Comparison of ENCODE assay signal across 8 cellular contexts in genomic region chr13:33542309-33543088, GRCh38.
A peak's percentile ranks its signal among the peaks of the same experiment; 100 is the strongest.
DNase-seq lines count a peak whose midpoint lies in the region; ATAC-seq and TF ChIP-seq lines count a peak whose summit lies in the region.

No MANE protein-coding gene starts in this region.

- CTCF ChIA-PET in naive thymus-derived CD4-positive, alpha-beta T cell (lab: Charles Lee): interaction anchor here (0.7 to 1.2 kb wide), 4 partner anchors 21 to 956 kb away, joined by 3 to 6 read pairs (median 4); partner anchors contain the start of genes PDS5B and RFC3

- H3K4me3 ChIP-seq in Karpas-422 (ENCODE audit: low read length) (peak overlapping the region; percentile 84), fibroblast of lung (replicated peaks in 1 of 4; ENCODE audit: control extremely low read depth in 1 of 4, insufficient read depth in 1 of 4, low read depth in 3 of 4, low read length in 4 of 4) (peak overlapping the region; percentile 56 to 81 (median 67))
- peak overlapping the region; percentile 85 for H3K4me3 ChIP-seq in naive thymus-derived CD4-positive, alpha-beta T cell (ENCODE audit: low read length)

- H3K36me3 ChIP-seq in Karpas-422 (ENCODE audit: insufficient read depth, low read length): no peaks in the 10 kb centered on the region
- H3K36me3 ChIP-seq in fibroblast of lung (ENCODE audit: control insufficient read depth, insufficient read depth, low read length): no peaks in the 10 kb centered on the region
- no peaks in the 10 kb centered on the region for H3K36me3 ChIP-seq in naive thymus-derived CD4-positive, alpha-beta T cell (ENCODE audit: control insufficient read depth in 2 of 3, insufficient read depth in 3 of 3, low read length in 3 of 3)

- H2AFZ ChIP-seq in Karpas-422 (ENCODE audit: low read length): peak overlapping the region; percentile 60
- H2AFZ ChIP-seq in fibroblast of lung (ENCODE audit: low read length): peak overlapping the region; percentile 92

- peak overlapping the region; percentile 89 for H3K9ac ChIP-seq in Karpas-422 (ENCODE audit: low read length)
- H3K9ac ChIP-seq in fibroblast of lung (ENCODE audit: insufficient read depth, low read length): peak overlapping the region; percentile 85

- peaks cover 12% of the 10 kb centered on the region for H3K36me3 Mint-ChIP-seq in activated T-helper 17 cell treated with anti-CD3 and anti-CD28 coated beads, Interleukin-2, amount 50 U/mL, for 72 hours (ENCODE audit: low read depth)
- peaks cover 0 to 9% (median 0%) of the 10 kb centered on the region in 5 donors for H3K36me3 Mint-ChIP-seq in naive thymus-derived CD4-positive, alpha-beta T cell
- no peaks in the 10 kb centered on the region for H3K36me3 Mint-ChIP-seq in stimulated activated naive B cell treated with anti-CD40 and anti-IgM and Interleukin-4, amounts not matched to agents 10 μg/mL and 1 μg/mL and 100 μg/mL, for 72 hours

- no peaks in the 10 kb centered on the region for H3K27me3 Mint-ChIP-seq in activated T-helper 17 cell treated with anti-CD3 and anti-CD28 coated beads, Interleukin-2, amount 50 U/mL, for 72 hours
- no peaks in the 10 kb centered on the region for H3K27me3 Mint-ChIP-seq in naive thymus-derived CD4-positive, alpha-beta T cell
- no peaks in the 10 kb centered on the region for H3K27me3 Mint-ChIP-seq in stimulated activated naive B cell treated with anti-CD40 and anti-IgM and Interleukin-4, amounts not matched to agents 10 μg/mL and 1 μg/mL and 100 μg/mL, for 72 hours

- no peaks in the 10 kb centered on the region for H4K20me1 ChIP-seq in Karpas-422 (ENCODE audit: insufficient read depth, low read depth, low read length)
- no peaks in the 10 kb centered on the region for H4K20me1 ChIP-seq in fibroblast of lung (ENCODE audit: control insufficient read depth, extremely low read depth, insufficient read depth, low read length)

- DNase-seq in Daoy (ENCODE audit: low read depth): peak; percentile 98
- peak; percentile 99 for DNase-seq in Karpas-422
- DNase-seq in RKO (ENCODE audit: low spot score): peak; percentile 98
- DNase-seq in fibroblast of lung (ENCODE audit: low read depth in 2 of 2): peak; percentile 99
- DNase-seq in naive thymus-derived CD4-positive, alpha-beta T cell: peak; percentile 98 to 100 (median 99)
- DNase-seq in stimulated activated naive B cell treated with anti-CD40 and anti-IgM and Interleukin-4, amounts not matched to agents 10 μg/mL and 1 μg/mL and 100 μg/mL, for 72 hours: peak; percentile 99

- H3K4me1 Mint-ChIP-seq in activated T-helper 17 cell treated with anti-CD3 and anti-CD28 coated beads, Interleukin-2, amount 50 U/mL, for 72 hours: peaks cover 25% of the 10 kb centered on the region
- peaks cover 24 to 64% (median 49%) of the 10 kb centered on the region in 7 donors for H3K4me1 Mint-ChIP-seq in naive thymus-derived CD4-positive, alpha-beta T cell
- peaks cover 9 to 21% of the 10 kb centered on the region in 2 donors for H3K4me1 Mint-ChIP-seq in stimulated activated naive B cell treated with anti-CD40 and anti-IgM and Interleukin-4, amounts not matched to agents 10 μg/mL and 1 μg/mL and 100 μg/mL, for 72 hours

- POLR2A ChIA-PET in naive thymus-derived CD4-positive, alpha-beta T cell (lab: Charles Lee): interaction anchor here (0.6 to 2.5 kb wide), 15 partner anchors 12 to 1227 kb away, joined by 3 to 11 read pairs (median 4); partner anchors contain the start of genes BRCA2, N4BP2L1, N4BP2L2 and PDS5B

- H3K4me1 ChIP-seq in Karpas-422 (ENCODE audit: low read length) (peaks cover 45% of the 10 kb centered on the region), fibroblast of lung (ENCODE audit: control insufficient read depth, extremely low read depth, insufficient read depth, low read length) (peaks cover 3% of the 10 kb centered on the region)
- peaks cover 27 to 35% of the 10 kb centered on the region in 2 donors for H3K4me1 ChIP-seq in naive thymus-derived CD4-positive, alpha-beta T cell (ENCODE audit: control insufficient read depth in 2 of 2, insufficient read depth in 2 of 2, low read length in 2 of 2)

- no peaks in the 10 kb centered on the region for H3K9me3 ChIP-seq in Karpas-422 (ENCODE audit: low read length)
- H3K9me3 ChIP-seq in fibroblast of lung (ENCODE audit: control insufficient read depth, insufficient read depth, low read depth, low read length): no peaks in the 10 kb centered on the region
- no peaks in the 10 kb centered on the region for H3K9me3 ChIP-seq in naive thymus-derived CD4-positive, alpha-beta T cell (ENCODE audit: control insufficient read depth in 2 of 3, low read length in 3 of 3)

- H3K9me2 ChIP-seq in Karpas-422 (replicated peaks; ENCODE audit: insufficient read depth, low read length): no peaks in the 10 kb centered on the region

- intact Hi-C loops in naive thymus-derived CD4-positive, alpha-beta T cell (cut with micrococcal nuclease): loop anchor here (1.0 to 10.0 kb wide), 30 partner anchors 68 to 1696 kb away; partner anchors contain the start of genes BRCA2 (in 2 of the 2), N4BP2L2 (in 2 of the 2), PDS5B (in 2 of the 2) and RFC3 (in 2 of the 2)

- H3K9me3 Mint-ChIP-seq in activated T-helper 17 cell treated with anti-CD3 and anti-CD28 coated beads, Interleukin-2, amount 50 U/mL, for 72 hours: peaks cover 9% of the 10 kb centered on the region
- peaks cover 0 to 6% (median 0%) of the 10 kb centered on the region in 11 donors for H3K9me3 Mint-ChIP-seq in naive thymus-derived CD4-positive, alpha-beta T cell
- peaks cover 0 to 2% of the 10 kb centered on the region in 2 donors for H3K9me3 Mint-ChIP-seq in stimulated activated naive B cell treated with anti-CD40 and anti-IgM and Interleukin-4, amounts not matched to agents 10 μg/mL and 1 μg/mL and 100 μg/mL, for 72 hours

- peak overlapping the region; percentile 100 for H3K27ac Mint-ChIP-seq in activated T-helper 17 cell treated with anti-CD3 and anti-CD28 coated beads, Interleukin-2, amount 50 U/mL, for 72 hours
- H3K27ac Mint-ChIP-seq in naive thymus-derived CD4-positive, alpha-beta T cell: peak overlapping the region; percentile 98 to 100 (median 100)
- H3K27ac Mint-ChIP-seq in stimulated activated naive B cell treated with anti-CD40 and anti-IgM and Interleukin-4, amounts not matched to agents 10 μg/mL and 1 μg/mL and 100 μg/mL, for 72 hours: peak overlapping the region; percentile 99

- H3K4me2 ChIP-seq in Karpas-422 (ENCODE audit: low read depth, low read length, poor library complexity, severe bottlenecking) (peak overlapping the region; percentile 96), fibroblast of lung (ENCODE audit: extremely low read depth, insufficient read depth, low read length) (peak overlapping the region; percentile 96)

- H3K27me3 ChIP-seq in Karpas-422 (ENCODE audit: low read length): no peaks in the 10 kb centered on the region
- H3K27me3 ChIP-seq in fibroblast of lung (ENCODE audit: control insufficient read depth, insufficient read depth, low read length): no peaks in the 10 kb centered on the region
- H3K27me3 ChIP-seq in naive thymus-derived CD4-positive, alpha-beta T cell (ENCODE audit: control insufficient read depth in 2 of 2, insufficient read depth in 2 of 2, low read length in 2 of 2): no peaks in the 10 kb centered on the region

- TF ChIP-seq CTCF in fibroblast of lung (conservative IDR thresholded peaks at IDR 0.05 in 1 of 2, IDR thresholded peaks at IDR 0.05 in 1 of 2; ENCODE audit: low read depth in 1 of 2, low read length in 2 of 2): peak; percentile 58 to 66

- peak; percentile 86 for ATAC-seq in GM21825 (IDR thresholded peaks at IDR 0.05; ENCODE audit: unreplicated experiment)
- peak; percentile 88 for ATAC-seq in activated T-helper 17 cell treated with anti-CD3 and anti-CD28 coated beads, Interleukin-2, amount 50 U/mL, for 72 hours (replicated peaks)
- peak; percentile 89 for ATAC-seq in naive thymus-derived CD4-positive, alpha-beta T cell
- peak; percentile 87 to 92 for ATAC-seq in stimulated activated naive B cell treated with anti-CD40 and anti-IgM and Interleukin-4, amounts not matched to agents 10 μg/mL and 1 μg/mL and 100 μg/mL, for 72 hours (replicated peaks)

- peak overlapping the region; percentile 85 for H3K4me3 Mint-ChIP-seq in activated T-helper 17 cell treated with anti-CD3 and anti-CD28 coated beads, Interleukin-2, amount 50 U/mL, for 72 hours
- H3K4me3 Mint-ChIP-seq in naive thymus-derived CD4-positive, alpha-beta T cell: peak overlapping the region; percentile 86 to 98 (median 95)
- peak overlapping the region; percentile 87 to 92 for H3K4me3 Mint-ChIP-seq in stimulated activated naive B cell treated with anti-CD40 and anti-IgM and Interleukin-4, amounts not matched to agents 10 μg/mL and 1 μg/mL and 100 μg/mL, for 72 hours

- H3K79me2 ChIP-seq in Karpas-422 (ENCODE audit: low read length): no peaks in the 10 kb centered on the region
- no peaks in the 10 kb centered on the region for H3K79me2 ChIP-seq in fibroblast of lung (ENCODE audit: control insufficient read depth, insufficient read depth, low read length)

- peak overlapping the region; percentile 99 for H3K27ac ChIP-seq in Karpas-422 (ENCODE audit: low read length)
- H3K27ac ChIP-seq in fibroblast of lung (ENCODE audit: insufficient read depth, low read length): peak overlapping the region; percentile 98
- H3K27ac ChIP-seq in naive thymus-derived CD4-positive, alpha-beta T cell (ENCODE audit: low read depth, low read length): peak overlapping the region; percentile 99

Comparison
In these comparisons a context has a peak if more than half of its experiments do, and no peak if none do; other contexts are left out.
1. Peak in every context shown above with its lines: DNase-seq, ATAC-seq, H3K4me3 ChIP-seq and H3K27ac ChIP-seq.